Comparison of ENCODE assay signal across 11 cellular contexts in the genomic region with DNA sequence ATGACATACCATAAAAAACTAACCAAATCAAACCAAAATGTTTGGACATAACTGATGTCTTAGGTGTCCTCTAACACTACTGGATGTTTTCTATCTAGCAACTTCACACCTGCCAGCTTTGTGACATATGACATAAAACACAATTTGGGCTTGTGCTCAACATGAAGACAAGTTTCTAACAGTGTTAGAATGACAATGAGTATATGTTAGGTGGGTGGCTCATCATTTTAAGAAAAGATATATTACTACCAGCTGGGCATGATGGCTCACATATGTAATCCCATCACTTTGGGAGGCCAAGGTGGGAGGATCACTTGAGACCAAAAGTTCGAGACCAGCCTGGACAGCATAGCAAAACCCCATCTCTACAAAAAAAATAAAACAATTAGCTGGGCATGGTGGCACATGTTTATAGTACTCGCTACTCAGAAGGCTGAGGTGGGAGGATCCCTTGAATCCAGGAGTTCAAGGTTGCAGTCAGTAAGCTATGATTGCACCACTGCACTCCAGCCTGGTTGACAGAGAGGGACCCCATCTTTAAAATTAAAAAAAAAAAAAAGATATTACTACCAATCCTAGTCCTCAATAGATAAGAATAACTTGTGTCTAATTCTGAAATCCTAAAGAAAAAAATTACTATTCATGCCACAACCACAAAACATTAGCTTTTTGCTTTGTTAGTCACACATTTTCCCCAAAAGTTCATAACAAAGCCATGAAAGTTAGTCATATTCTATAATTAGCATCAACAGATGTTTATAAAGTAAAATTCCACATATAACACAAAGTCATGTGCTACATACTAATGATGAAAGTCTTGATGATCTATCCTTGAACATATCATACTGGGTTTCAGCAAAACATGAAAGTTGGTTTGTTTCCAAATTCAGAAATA. TPM values are rescaled to one million over a fixed set of nuclear protein-coding genes. Genes with fewer than 3 reads are reported as not detected.
DNase-seq lines count a peak whose midpoint lies in the region; ATAC-seq and TF ChIP-seq lines count a peak whose summit lies in the region.
"Had no signal": no experiment of that assay in that cellular context is flagged by ENCODE, and none has a peak within 500 bp of the region (broad histone marks: within the 10 kb centered on the region; RNA-seq: fewer than 3 reads in every experiment).

No MANE protein-coding gene starts in this region.

- no peaks in the 10 kb centered on the region for H3K9me3 ChIP-seq in neutrophil

- H3K27ac ChIP-seq in neutrophil = peak overlapping the region; percentile 47

- no peak overlapping the region for H3K4me3 ChIP-seq in choroid plexus epithelial cell (ENCODE audit: low read depth, low read length)
- no peak overlapping the region for H3K4me3 ChIP-seq in neutrophil (ENCODE audit: low read depth in 1 of 2, low read length in 1 of 2)
- H3K4me3 ChIP-seq: skin epidermis had no signal

- H3K4me1 ChIP-seq in neutrophil (ENCODE audit: control insufficient read depth in 1 of 2, insufficient read depth in 1 of 2, low read depth in 1 of 2, low read length in 1 of 2) = peaks cover 12 to 14% of the 10 kb centered on the region in 2 experiments

- TF ChIP-seq CTCF in choroid plexus epithelial cell (conservative IDR thresholded peaks at IDR 0.05; ENCODE audit: low read depth, low read length) = no peak
- TF ChIP-seq CTCF in neutrophil (IDR thresholded peaks at IDR 0.05) = no peak

- ATAC-seq in GM19023 (IDR thresholded peaks at IDR 0.05; ENCODE audit: unreplicated experiment) = no peak
- no peak for ATAC-seq in GM19324 (IDR thresholded peaks at IDR 0.05; ENCODE audit: low FRiP score, unreplicated experiment)

- H3K36me3 ChIP-seq in neutrophil = peaks cover 5% of the 10 kb centered on the region

- DNase-seq in AG20443 (ENCODE audit: low spot score) (peak; percentile 69), HT1080 (ENCODE audit: low read depth) (peak; percentile 71), choroid plexus epithelial cell (ENCODE audit: low read depth) (peak; percentile 93), HK-2 (ENCODE audit: unreplicated experiment) (no peak), NCI-H526 treated with DMSO at 0.1 percent for 48 hours (lab: John Stamatoyannopoulos, UW) (no peak)
- DNase-seq: erythroblast, NCI-H510A treated with DMSO at 0.1 percent for 48 hours had no signal

- H3K27me3 ChIP-seq in neutrophil = no peaks in the 10 kb centered on the region

RNA-seq across cellular contexts. Expression of gene LRRFIP2, which starts 59.9 kb away (rescaled TPM):
- 43.7 and 48.7 TPM in 2 replicates for total RNA-seq in HT1080 (2014; rRNA removed; shearing (Covaris generic))
- polyA plus RNA-seq in HT1080 (2015; cell fraction: cytosol; rRNA removed) = 40.7 and 50.4 TPM in 2 replicates
- polyA plus RNA-seq in HT1080 (2015; cell fraction: nucleus; rRNA removed) = 31.7 and 37.8 TPM in 2 replicates

Comparison
In these comparisons a context has a peak if more than half of its experiments do, and no peak if none do; other contexts are left out.
1. DNase-seq: peak in AG20443 (single experiment), HT1080 (single experiment) and choroid plexus epithelial cell (single experiment); none in HK-2 (single experiment) and NCI-H526 treated with DMSO at 0.1 percent for 48 hours (single experiment).